ENCODE assay signal across 8 cellular contexts in genomic region chr5:153831976-153832375, GRCh38.
DNase-seq lines count a peak whose midpoint lies in the region; ATAC-seq and TF ChIP-seq lines count a peak whose summit lies in the region.

No MANE protein-coding gene starts in this region.

- no peak for ATAC-seq in aorta (ENCODE audit: low FRiP score)

- peak; percentile 22 for DNase-seq in GM12864 (ENCODE audit: low read depth)
- peak; percentile 24 for DNase-seq in HCEC 1CT
- peak; percentile 82 for DNase-seq in NCI-H2171 treated with DMSO at 0.1 percent for 48 hours (lab: John Stamatoyannopoulos, UW)
- peak; percentile 58 for DNase-seq in fibroblast of mammary gland (ENCODE audit: low read depth)
- DNase-seq in PC-9: no peak
- DNase-seq in T1000 (lab: John Stamatoyannopoulos, UW): no peak
- DNase-seq in stimulated activated CD4-positive, alpha-beta T cell treated with anti-CD3 and anti-CD28 coated beads, Interleukin-2, amount 100 ng/mL, for 48 hours: no peak
- no peak for DNase-seq in aorta

- TF ChIP-seq CTCF in GM12864 (IDR thresholded peaks at IDR 0.05; ENCODE audit: low read depth, low read length, missing control alignments) (no peak), fibroblast of mammary gland (conservative IDR thresholded peaks at IDR 0.05; ENCODE audit: control insufficient read depth, insufficient read depth, low read depth, low read length) (no peak), PC-9 (conservative IDR thresholded peaks at IDR 0.05) (no peak)

- H3K27me3 ChIP-seq in PC-9 (ENCODE audit: insufficient read depth, low read depth) (peaks cover 6% of the 10 kb centered on the region; the same call in 1 of the 2 replicates), aorta (ENCODE audit: control insufficient read depth in 1 of 2, insufficient read depth in 2 of 2, low read length in 1 of 2) (peaks cover 0 to 2% of the 10 kb centered on the region in 2 donors)

- CTCF ChIA-PET in PC-9 (lab: Charles Lee): no interaction called here

- no peaks in the 10 kb centered on the region for H3K79me2 ChIP-seq in PC-9 (ENCODE audit: low read depth)

- 51 to 52% methylated on average over 2 of the region's 2 CpGs for WGBS in aorta, 2 donors

- no peaks in the 10 kb centered on the region for H3F3A ChIP-seq in PC-9 (ENCODE audit: insufficient read depth, low read depth)

- H3K4me1 ChIP-seq in PC-9 (replicated peaks; ENCODE audit: insufficient read depth) (no peaks in the 10 kb centered on the region), aorta (ENCODE audit: control insufficient read depth in 1 of 2, insufficient read depth in 2 of 2, low read length in 2 of 2) (no peaks in the 10 kb centered on the region)

- intact Hi-C loops in PC-9 (cut with micrococcal nuclease; ENCODE audit: unreplicated experiment) (loop anchor here (10.0 kb wide), 1 partner anchor 663 kb away; no protein-coding TSS in a partner anchor), aorta (cut with DNase I) (no loop called here)

- H3K9me2 ChIP-seq in PC-9 (ENCODE audit: insufficient read depth): no peaks in the 10 kb centered on the region

- no peak overlapping the region for H2AFZ ChIP-seq in PC-9

- H3K4me3 ChIP-seq in GM12864 (ENCODE audit: low read depth, low read length) (no peak overlapping the region), fibroblast of mammary gland (ENCODE audit: control insufficient read depth, low read depth, low read length) (no peak overlapping the region), PC-9 (no peak overlapping the region), aorta (ENCODE audit: low read length in 2 of 2) (no peak overlapping the region)

- no TSS peak for BruUV-seq in PC-9 (replicated peaks; lab: Mats Ljungman, UMichigan)

- H3K9me3 ChIP-seq in PC-9 (ENCODE audit: insufficient read depth, low read depth) (no peaks in the 10 kb centered on the region), aorta (ENCODE audit: control insufficient read depth, low read length) (peaks cover 6% of the 10 kb centered on the region)

- POLR2A ChIA-PET in PC-9 (lab: Charles Lee; ENCODE audit: unreplicated experiment): no interaction called here

- no peaks in the 10 kb centered on the region for H4K20me1 ChIP-seq in PC-9 (ENCODE audit: insufficient read depth)

- no peak overlapping the region for H3K27ac ChIP-seq in PC-9
- H3K27ac ChIP-seq in aorta (ENCODE audit: low read depth in 1 of 2, low read length in 2 of 2): no peak overlapping the region

- H3K4me2 ChIP-seq in PC-9: no peak overlapping the region

- H3K36me3 ChIP-seq in PC-9 (ENCODE audit: low read depth) (no peaks in the 10 kb centered on the region), aorta (ENCODE audit: control insufficient read depth in 1 of 2, insufficient read depth in 2 of 2, low read length in 1 of 2) (no peaks in the 10 kb centered on the region)

Comparison
In these comparisons a context has a peak if more than half of its experiments do, and no peak if none do; other contexts are left out.
1. DNase-seq: peak in GM12864 (single experiment), HCEC 1CT (single experiment), NCI-H2171 treated with DMSO at 0.1 percent for 48 hours (single experiment) and fibroblast of mammary gland (single experiment); none in PC-9 (0 of 2), T1000 (single experiment), stimulated activated CD4-positive, alpha-beta T cell treated with anti-CD3 and anti-CD28 coated beads, Interleukin-2, amount 100 ng/mL, for 48 hours (0 of 2) and aorta (0 of 2).